22 cellular contexts compared by ENCODE assay signal in genomic region chr22:17109113-17109865, GRCh38. TPM values are rescaled to one million over a fixed set of nuclear protein-coding genes. Genes with fewer than 3 reads are reported as not detected.
A peak's percentile ranks its signal among the peaks of the same experiment; 100 is the strongest.
DNase-seq lines count a peak whose midpoint lies in the region; ATAC-seq, FAIRE-seq and TF ChIP-seq lines count a peak whose summit lies in the region.
"Had no signal": no experiment of that assay in that cellular context is flagged by ENCODE, and none has a peak within 500 bp of the region (broad histone marks: within the 10 kb centered on the region; RNA-seq: fewer than 3 reads in every experiment).

No MANE protein-coding gene starts in this region.

- H4K20me1 ChIP-seq in HepG2 (ENCODE audit: insufficient read depth, low read length), result no peaks in the 10 kb centered on the region

- no peak for ATAC-seq in CD8-positive, alpha-beta T cell
- ATAC-seq in WTC11 (no peak), HepG2 (no peak), GM21723 (IDR thresholded peaks at IDR 0.05; ENCODE audit: unreplicated experiment) (no peak)
- peak; percentile 9 for ATAC-seq in stimulated activated memory B cell treated with anti-CD40 and anti-IgM and Interleukin-4, amounts not matched to agents 10 μg/mL and 1 μg/mL and 100 μg/mL, for 72 hours

- in situ Hi-C loops in HepG2 (cut with HindIII; ENCODE audit: extremely low pct_ligation_motif_present, low pct_unique_long_range_greater_than_20kb), result no loop called here

- H3K4me1 Mint-ChIP-seq in CD8-positive, alpha-beta T cell (ENCODE audit: low read depth), result peaks cover 58% of the 10 kb centered on the region
- H3K4me1 Mint-ChIP-seq in WTC11, result peaks cover 4% of the 10 kb centered on the region; the same call in 1 of the 2 replicates
- no peaks in the 10 kb centered on the region for H3K4me1 Mint-ChIP-seq in stimulated activated memory B cell treated with anti-CD40 and anti-IgM and Interleukin-4, amounts not matched to agents 10 μg/mL and 1 μg/mL and 100 μg/mL, for 72 hours

- no peaks in the 10 kb centered on the region for H3K9me3 ChIP-seq in CD8-positive, alpha-beta T cell (ENCODE audit: low read length)
- no peaks in the 10 kb centered on the region for H3K9me3 ChIP-seq in HepG2 (ENCODE audit: low read length)
- H3K9me3 ChIP-seq in BE2C, result no peaks in the 10 kb centered on the region
- no peaks in the 10 kb centered on the region for H3K9me3 ChIP-seq in esophagus squamous epithelium
- H3K9me3 ChIP-seq: Caco-2 had no signal

- H3K27ac ChIP-seq in CD8-positive, alpha-beta T cell (ENCODE audit: low read depth, low read length), result no peak overlapping the region
- no peak overlapping the region for H3K27ac ChIP-seq in HepG2 (ENCODE audit: extremely low read length, insufficient read depth, low read length)
- H3K27ac ChIP-seq in esophagus squamous epithelium, result no peak overlapping the region
- H3K27ac ChIP-seq: SK-N-MC had no signal

- H3K9me3 Mint-ChIP-seq in CD8-positive, alpha-beta T cell, result no peaks in the 10 kb centered on the region
- no peaks in the 10 kb centered on the region for H3K9me3 Mint-ChIP-seq in WTC11
- no peaks in the 10 kb centered on the region for H3K9me3 Mint-ChIP-seq in stimulated activated memory B cell treated with anti-CD40 and anti-IgM and Interleukin-4, amounts not matched to agents 10 μg/mL and 1 μg/mL and 100 μg/mL, for 72 hours
- H3K9me3 Mint-ChIP-seq: HFFc6 had no signal

- CTCF ChIA-PET in CD8-positive, alpha-beta T cell (lab: Charles Lee), result interaction anchor here (2.1 kb wide), 1 partner anchor 62 kb away, joined by 9 read pairs; no protein-coding TSS in a partner anchor
- CTCF ChIA-PET in WTC11 (lab: Charles Lee) (interaction anchor here (0.7 to 3.9 kb wide), 2 partner anchors 10 to 13 kb away, joined by 3 to 19 read pairs; no protein-coding TSS in a partner anchor), HepG2 (lab: Yijun Ruan, JAX; ENCODE audit: low intra/inter-chr PET ratio, low total read pairs) (no interaction called here)

- intact Hi-C loops in CD8-positive, alpha-beta T cell (cut with DNase I, micrococcal nuclease), result no loop called here
- intact Hi-C loops in HepG2 (cut with micrococcal nuclease; ENCODE audit: unreplicated experiment), result no loop called here
- intact Hi-C loops in esophagus squamous epithelium (cut with DNase I), result no loop called here

- WGBS in HepG2 (ENCODE audit: low lambda C conversion rate), result 93% methylated on average over 29 of the region's 42 CpGs
- 78 to 94% methylated on average over 6 to 12 of the region's 42 CpGs for WGBS in esophagus squamous epithelium, 2 donors

- H3K27ac Mint-ChIP-seq in CD8-positive, alpha-beta T cell, result peak overlapping the region; percentile 37
- H3K27ac Mint-ChIP-seq in WTC11, result peak overlapping the region; percentile 36; the same call in 1 of the 2 replicates
- H3K27ac Mint-ChIP-seq in stimulated activated memory B cell treated with anti-CD40 and anti-IgM and Interleukin-4, amounts not matched to agents 10 μg/mL and 1 μg/mL and 100 μg/mL, for 72 hours, result no peak overlapping the region
- H3K27ac Mint-ChIP-seq: HFFc6 had no signal

- no peak for TF ChIP-seq RAD21 in HepG2 (CRISPR knock-in tag; IDR thresholded peaks at IDR 0.05)

- TF ChIP-seq EP300 in HepG2 (IDR thresholded peaks at IDR 0.05; ENCODE audit: low read depth in 2 of 2, low read length in 2 of 2) (no peak), HepG2 (CRISPR knock-in tag; IDR thresholded peaks at IDR 0.05; ENCODE audit: borderline replicate concordance) (no peak)

- H3K4me1 ChIP-seq in CD8-positive, alpha-beta T cell (ENCODE audit: insufficient read depth, low read length), result peaks cover 45% of the 10 kb centered on the region
- H3K4me1 ChIP-seq in HepG2 (ENCODE audit: insufficient read depth, low read length) (no peaks in the 10 kb centered on the region), BE2C (no peaks in the 10 kb centered on the region), esophagus squamous epithelium (no peaks in the 10 kb centered on the region)
- H3K4me1 ChIP-seq: Caco-2 had no signal

- H3K36me3 Mint-ChIP-seq in CD8-positive, alpha-beta T cell, result peaks cover 71% of the 10 kb centered on the region
- H3K36me3 Mint-ChIP-seq in WTC11, result no peaks in the 10 kb centered on the region; the same call in 1 of the 2 replicates
- peaks cover 44% of the 10 kb centered on the region for H3K36me3 Mint-ChIP-seq in stimulated activated memory B cell treated with anti-CD40 and anti-IgM and Interleukin-4, amounts not matched to agents 10 μg/mL and 1 μg/mL and 100 μg/mL, for 72 hours

- POLR2A ChIA-PET in CD8-positive, alpha-beta T cell (lab: Charles Lee), result interaction anchor here (1.0 kb wide), 1 partner anchor 11 kb away, joined by 3 read pairs; no protein-coding TSS in a partner anchor
- POLR2A ChIA-PET in WTC11 (lab: Charles Lee) (no interaction called here), HepG2 (lab: Yijun Ruan, JAX) (no interaction called here)

- H3K9ac ChIP-seq in HepG2 (ENCODE audit: insufficient read depth, low read depth, low read length), result no peak overlapping the region

- no peak overlapping the region for H3K4me3 ChIP-seq in CD8-positive, alpha-beta T cell (ENCODE audit: low read depth, low read length)
- H3K4me3 ChIP-seq in HepG2 (replicated peaks in 1 of 3; ENCODE audit: insufficient read depth in 1 of 3, low read depth in 2 of 3, low read length in 3 of 3) (no peak overlapping the region), BE2C (ENCODE audit: low read depth, low read length) (no peak overlapping the region), esophagus squamous epithelium (no peak overlapping the region)
- H3K4me3 ChIP-seq: SK-N-MC had no signal

- peaks cover 39% of the 10 kb centered on the region for H3K36me3 ChIP-seq in CD8-positive, alpha-beta T cell (ENCODE audit: insufficient read depth, low read length)
- peaks cover 0 to 4% of the 10 kb centered on the region in 2 experiments; a peak in 2 of 5 replicates for H3K36me3 ChIP-seq in HepG2 (replicated peaks in 1 of 2; ENCODE audit: control insufficient read depth in 1 of 2, insufficient read depth in 2 of 2, low read length in 2 of 2)
- H3K36me3 ChIP-seq in BE2C, result no peaks in the 10 kb centered on the region
- peaks cover 17 to 69% (median 19%) of the 10 kb centered on the region in 3 donors for H3K36me3 ChIP-seq in esophagus squamous epithelium

- no peaks in the 10 kb centered on the region for H3K27me3 Mint-ChIP-seq in CD8-positive, alpha-beta T cell (ENCODE audit: low read depth)
- H3K27me3 Mint-ChIP-seq in WTC11 (ENCODE audit: low read depth), result no peaks in the 10 kb centered on the region
- H3K27me3 Mint-ChIP-seq in stimulated activated memory B cell treated with anti-CD40 and anti-IgM and Interleukin-4, amounts not matched to agents 10 μg/mL and 1 μg/mL and 100 μg/mL, for 72 hours, result no peaks in the 10 kb centered on the region

- DNase-seq in CD8-positive, alpha-beta T cell, result no peak
- DNase-seq in WTC11 (ENCODE audit: low spot score), result no peak
- no peak for DNase-seq in HepG2 (ENCODE audit: low spot score)
- DNase-seq in BE2C, result no peak
- no peak for DNase-seq in esophagus squamous epithelium (lab: John Stamatoyannopoulos, UW)
- DNase-seq: ACHN, Caco-2, GF-D8, HFFc6, IMR-90, NCI-H1417 treated with DMSO at 0.1 percent for 48 hours, NCI-H187 treated with DMSO at 0.1 percent for 48 hours, NCI-H2227 treated with DMSO at 0.1 percent for 48 hours, NCI-H510A treated with DMSO at 0.1 percent for 48 hours, NCI-H774, Right ventricle myocardium superior had no signal

- H3K4me3 Mint-ChIP-seq in CD8-positive, alpha-beta T cell, result no peak overlapping the region
- H3K4me3 Mint-ChIP-seq in WTC11, result no peak overlapping the region
- no peak overlapping the region for H3K4me3 Mint-ChIP-seq in stimulated activated memory B cell treated with anti-CD40 and anti-IgM and Interleukin-4, amounts not matched to agents 10 μg/mL and 1 μg/mL and 100 μg/mL, for 72 hours
- H3K4me3 Mint-ChIP-seq: HFFc6 had no signal

- H3K4me2 ChIP-seq in HepG2 (ENCODE audit: low read depth, low read length), result no peak overlapping the region

- no TSS peak for BruUV-seq in HepG2 (replicated peaks; lab: Mats Ljungman, UMichigan)

- no peak overlapping the region for H2AFZ ChIP-seq in HepG2 (ENCODE audit: low read length)

- TF ChIP-seq POLR2A in HepG2 (IDR thresholded peaks at IDR 0.05; ENCODE audit: insufficient read depth in 1 of 2, low read depth in 2 of 2, low read length in 2 of 2) (no peak), esophagus squamous epithelium (IDR thresholded peaks at IDR 0.05) (no peak)

- no peaks in the 10 kb centered on the region for H3K27me3 ChIP-seq in CD8-positive, alpha-beta T cell (ENCODE audit: insufficient read depth, low read length)
- H3K27me3 ChIP-seq in HepG2 (ENCODE audit: control insufficient read depth in 1 of 2, insufficient read depth in 2 of 2, low read length in 2 of 2), result peaks cover 1 to 13% of the 10 kb centered on the region in 2 experiments; a peak in 3 of 5 replicates
- no peaks in the 10 kb centered on the region for H3K27me3 ChIP-seq in BE2C
- H3K27me3 ChIP-seq in esophagus squamous epithelium, result no peaks in the 10 kb centered on the region

- no peaks in the 10 kb centered on the region for H3K79me2 ChIP-seq in HepG2 (ENCODE audit: insufficient read depth, low read length)

- no peak for TF ChIP-seq CTCF in CD8-positive, alpha-beta T cell (IDR thresholded peaks at IDR 0.05)
- TF ChIP-seq CTCF in WTC11 (IDR thresholded peaks at IDR 0.05), result no peak
- no peak for TF ChIP-seq CTCF in HepG2 (CRISPR knock-in tag; IDR thresholded peaks at IDR 0.05)
- no peak for TF ChIP-seq CTCF in BE2C (IDR thresholded peaks at IDR 0.05; ENCODE audit: low read depth, low read length)
- TF ChIP-seq CTCF in esophagus squamous epithelium (IDR thresholded peaks at IDR 0.05), result no peak

- FAIRE-seq in HepG2 (lab: Jason Lieb, UNC), result no peak
- FAIRE-seq: GM12891, H54, RCC 7860 had no signal

RNA-seq across cellular contexts. Expression of gene TMEM121B, which starts 11.9 kb away (rescaled TPM):
- total RNA-seq in CD8-positive, alpha-beta T cell, result under 1 TPM in 1 of 2 experiments, not detected in 1; 0.11 TPM
- total RNA-seq in WTC11 (2021) (7.5 to 8.3 TPM (median 7.7 TPM) in 3 replicates), HepG2 (2016; rRNA removed; fragmentation: Illumina TruSeq; extraction: Trizol) (not detected in 2 replicates), esophagus squamous epithelium (under 1 TPM; 0.12 to 0.57 (median 0.20) TPM)
- not detected in 2 replicates for total RNA-seq in HepG2 (2016; cell fraction: cytosol; rRNA removed; fragmentation: Illumina TruSeq; extraction: Trizol; ENCODE audit: low read depth)
- not detected in 2 replicates for total RNA-seq in HepG2 (2016; cell fraction: insoluble cytoplasmic fraction; rRNA removed; fragmentation: Illumina TruSeq; extraction: Trizol)
- not detected in 2 replicates for total RNA-seq in HepG2 (2016; cell fraction: membrane; rRNA removed; fragmentation: Illumina TruSeq; extraction: Trizol)
- total RNA-seq in HepG2 (2016; cell fraction: nucleus; rRNA removed; fragmentation: Illumina TruSeq; extraction: Trizol), result not detected in 2 replicates
- polyA plus RNA-seq in HepG2 (2011; rRNA removed), result not detected in 2 replicates
- polyA plus RNA-seq in HepG2 (2011; cell fraction: cytosol; rRNA removed), result 0.01 TPM in 1 of 2 replicates, not detected in the other
- polyA plus RNA-seq in HepG2 (2011; cell fraction: nucleus; rRNA removed), result not detected in 2 replicates
- polyA plus RNA-seq in HepG2 (2012), result not detected in 2 replicates
- polyA plus RNA-seq in HepG2 (2016; cell fraction: cytosol; fragmentation: Illumina TruSeq; extraction: Trizol; ENCODE audit: low read depth), result not detected in 2 replicates
- polyA plus RNA-seq in HepG2 (2016; cell fraction: insoluble cytoplasmic fraction; fragmentation: Illumina TruSeq; extraction: Trizol; ENCODE audit: low read depth), result not detected in 2 replicates
- polyA plus RNA-seq in HepG2 (2016; cell fraction: membrane; fragmentation: Illumina TruSeq; extraction: Trizol; ENCODE audit: low read depth), result not detected in 2 replicates
- polyA plus RNA-seq in HepG2 (2016; cell fraction: nucleus; fragmentation: Illumina TruSeq; extraction: Trizol; ENCODE audit: insufficient read depth, low read depth), result not detected in 2 replicates
- not detected in 2 replicates for polyA minus RNA-seq in HepG2 (2011; rRNA and poly(A)+ RNA removed; ENCODE audit: low replicate concordance)
- not detected in 2 replicates for polyA minus RNA-seq in HepG2 (2011; cell fraction: cytosol; rRNA and poly(A)+ RNA removed)
- not detected in 2 replicates for polyA minus RNA-seq in HepG2 (2011; cell fraction: nucleus; rRNA and poly(A)+ RNA removed)
- polyA plus RNA-seq in BE2C (2012; ENCODE audit: insufficient read depth, insufficient read length, low read depth), result 2.6 TPM

RNA-seq across cellular contexts. Expression of gene IL17RA, which starts 24.5 kb away (rescaled TPM):
- 10 to 100 TPM; 20.4 to 24.7 TPM for total RNA-seq in CD8-positive, alpha-beta T cell
- total RNA-seq in WTC11 (2021) (7.9 to 8.7 TPM (median 8.2 TPM) in 3 replicates), HepG2 (2016; rRNA removed; fragmentation: Illumina TruSeq; extraction: Trizol) (1.5 and 2.5 TPM in 2 replicates), esophagus squamous epithelium (10 to 100 TPM in 1 of 4 donors, 1 to 10 TPM in 3; 8.6 to 14.7 (median 9.1) TPM)
- 0.61 and 0.62 TPM in 2 replicates for total RNA-seq in HepG2 (2016; cell fraction: cytosol; rRNA removed; fragmentation: Illumina TruSeq; extraction: Trizol; ENCODE audit: low read depth)
- total RNA-seq in HepG2 (2016; cell fraction: insoluble cytoplasmic fraction; rRNA removed; fragmentation: Illumina TruSeq; extraction: Trizol), result 0.95 and 3.2 TPM in 2 replicates
- 0.38 and 0.68 TPM in 2 replicates for total RNA-seq in HepG2 (2016; cell fraction: membrane; rRNA removed; fragmentation: Illumina TruSeq; extraction: Trizol)
- total RNA-seq in HepG2 (2016; cell fraction: nucleus; rRNA removed; fragmentation: Illumina TruSeq; extraction: Trizol), result 2.4 and 2.5 TPM in 2 replicates
- 8.2 and 8.4 TPM in 2 replicates for polyA plus RNA-seq in HepG2 (2011; rRNA removed)
- polyA plus RNA-seq in HepG2 (2011; cell fraction: cytosol; rRNA removed), result 5.2 TPM in 2 replicates
- polyA plus RNA-seq in HepG2 (2011; cell fraction: nucleus; rRNA removed), result 8.5 and 8.8 TPM in 2 replicates
- 3.0 and 4.2 TPM in 2 replicates for polyA plus RNA-seq in HepG2 (2012)
- 0.52 and 0.53 TPM in 2 replicates for polyA plus RNA-seq in HepG2 (2016; cell fraction: cytosol; fragmentation: Illumina TruSeq; extraction: Trizol; ENCODE audit: low read depth)
- polyA plus RNA-seq in HepG2 (2016; cell fraction: insoluble cytoplasmic fraction; fragmentation: Illumina TruSeq; extraction: Trizol; ENCODE audit: low read depth), result 2.4 and 2.6 TPM in 2 replicates
- 0.46 and 0.87 TPM in 2 replicates for polyA plus RNA-seq in HepG2 (2016; cell fraction: membrane; fragmentation: Illumina TruSeq; extraction: Trizol; ENCODE audit: low read depth)
- polyA plus RNA-seq in HepG2 (2016; cell fraction: nucleus; fragmentation: Illumina TruSeq; extraction: Trizol; ENCODE audit: insufficient read depth, low read depth), result 5.9 TPM in 2 replicates
- 9.0 and 12.5 TPM in 2 replicates for polyA minus RNA-seq in HepG2 (2011; rRNA and poly(A)+ RNA removed; ENCODE audit: low replicate concordance)
- polyA minus RNA-seq in HepG2 (2011; cell fraction: cytosol; rRNA and poly(A)+ RNA removed), result 1.4 and 3.1 TPM in 2 replicates
- polyA minus RNA-seq in HepG2 (2011; cell fraction: nucleus; rRNA and poly(A)+ RNA removed), result 3.6 and 6.1 TPM in 2 replicates
- 3.7 TPM for polyA plus RNA-seq in BE2C (2012; ENCODE audit: insufficient read depth, insufficient read length, low read depth)

RNA-seq across cellular contexts. Expression of gene HDHD5, which starts 49.8 kb away (rescaled TPM):
- 10 to 100 TPM in 1 of 2 experiments, 1 to 10 TPM in 1; 9.2 to 11.0 TPM for total RNA-seq in CD8-positive, alpha-beta T cell
- 84.0 to 114 TPM (median 110 TPM) in 3 replicates for total RNA-seq in WTC11 (2021)
- total RNA-seq in HepG2 (2016; rRNA removed; fragmentation: Illumina TruSeq; extraction: Trizol), result not detected in 2 replicates
- not detected in 2 replicates for total RNA-seq in HepG2 (2016; cell fraction: cytosol; rRNA removed; fragmentation: Illumina TruSeq; extraction: Trizol; ENCODE audit: low read depth)
- total RNA-seq in HepG2 (2016; cell fraction: insoluble cytoplasmic fraction; rRNA removed; fragmentation: Illumina TruSeq; extraction: Trizol), result not detected in 2 replicates
- not detected in 2 replicates for total RNA-seq in HepG2 (2016; cell fraction: membrane; rRNA removed; fragmentation: Illumina TruSeq; extraction: Trizol)
- not detected in 2 replicates for total RNA-seq in HepG2 (2016; cell fraction: nucleus; rRNA removed; fragmentation: Illumina TruSeq; extraction: Trizol)
- polyA plus RNA-seq in HepG2 (2011; rRNA removed), result not detected in 2 replicates
- polyA plus RNA-seq in HepG2 (2011; cell fraction: cytosol; rRNA removed), result not detected in 2 replicates
- not detected in 2 replicates for polyA plus RNA-seq in HepG2 (2011; cell fraction: nucleus; rRNA removed)
- not detected in 2 replicates for polyA plus RNA-seq in HepG2 (2012)
- not detected in 2 replicates for polyA plus RNA-seq in HepG2 (2016; cell fraction: cytosol; fragmentation: Illumina TruSeq; extraction: Trizol; ENCODE audit: low read depth)
- polyA plus RNA-seq in HepG2 (2016; cell fraction: insoluble cytoplasmic fraction; fragmentation: Illumina TruSeq; extraction: Trizol; ENCODE audit: low read depth), result not detected in 2 replicates
- polyA plus RNA-seq in HepG2 (2016; cell fraction: membrane; fragmentation: Illumina TruSeq; extraction: Trizol; ENCODE audit: low read depth), result not detected in 2 replicates
- polyA plus RNA-seq in HepG2 (2016; cell fraction: nucleus; fragmentation: Illumina TruSeq; extraction: Trizol; ENCODE audit: insufficient read depth, low read depth), result not detected in 2 replicates
- polyA minus RNA-seq in HepG2 (2011; rRNA and poly(A)+ RNA removed; ENCODE audit: low replicate concordance), result 0.34 and 36.3 TPM in 2 replicates
- polyA minus RNA-seq in HepG2 (2011; cell fraction: cytosol; rRNA and poly(A)+ RNA removed), result 0.69 and 0.79 TPM in 2 replicates
- 0.52 TPM in 1 of 2 replicates, not detected in the other for polyA minus RNA-seq in HepG2 (2011; cell fraction: nucleus; rRNA and poly(A)+ RNA removed)
- 188 TPM for polyA plus RNA-seq in BE2C (2012; ENCODE audit: insufficient read depth, insufficient read length, low read depth)
- total RNA-seq in esophagus squamous epithelium, result 10 to 100 TPM; 23.2 to 40.4 (median 36.2) TPM

Comparison
In these comparisons a context has a peak if more than half of its experiments do, and no peak if none do; other contexts are left out.
1. RNA of gene HDHD5, which starts 49.8 kb away (total RNA-seq): 84.0 to 114 TPM in WTC11, 23.2 to 40.4 TPM in esophagus squamous epithelium and 9.2 to 11.0 TPM in CD8-positive, alpha-beta T cell; not detected in HepG2; every median in the first group is over 4 times any median in the second.